24 cellular contexts compared by ENCODE assay signal in genomic region chr6:161985911-161986310, GRCh38.
"Had no signal": no experiment of that assay in that cellular context is flagged by ENCODE, and none has a peak within 500 bp of the region (broad histone marks: within the 10 kb centered on the region; RNA-seq: fewer than 3 reads in every experiment).

No MANE protein-coding gene starts in this region.

- H3K4me3 ChIP-seq: colonic mucosa, esophagus muscularis mucosa, gastroesophageal sphincter, heart left ventricle, hepatocyte, left lung, lower lobe of right lung had no signal

- H3K27me3 Mint-ChIP-seq: dendritic cell treated with granulocyte-macrophage colony-stimulating factor and Interleukin-4, amounts not matched to agents 40 ng/mL and 50 ng/mL, for 4 days; effector memory CD8-positive, alpha-beta T cell; naive thymus-derived CD4-positive, alpha-beta T cell had no signal

- H2AFZ ChIP-seq: hepatocyte had no signal

- H3K27me3 ChIP-seq: colonic mucosa, esophagus muscularis mucosa, foreskin keratinocyte, gastroesophageal sphincter, heart left ventricle, hepatocyte, left lung had no signal

- H3K4me2 ChIP-seq: hepatocyte had no signal

- H3K27ac ChIP-seq: colonic mucosa, epithelial cell of prostate, esophagus muscularis mucosa, foreskin keratinocyte, gastroesophageal sphincter, heart left ventricle, hepatocyte, left lung, lower lobe of right lung had no signal

- DNase-seq: colonic mucosa; cortex of kidney; effector CD8-positive, alpha-beta T cell; effector memory CD8-positive, alpha-beta T cell; endodermal cell; foreskin keratinocyte; heart left ventricle; hypothalamus; immature natural killer cell; islet precursor cell; kidney; kidney glomerular epithelial cell; left cardiac atrium; left lung; left ventricle myocardium superior; lower lobe of right lung; mesendoderm; midbrain; naive thymus-derived CD4-positive, alpha-beta T cell had no signal

- H3K4me1 Mint-ChIP-seq: endodermal cell; immature natural killer cell; naive thymus-derived CD4-positive, alpha-beta T cell had no signal

- H3K4me1 ChIP-seq: colonic mucosa, esophagus muscularis mucosa, foreskin keratinocyte, gastroesophageal sphincter, heart left ventricle, left lung, lower lobe of right lung had no signal

- H3K36me3 ChIP-seq: colonic mucosa, esophagus muscularis mucosa, gastroesophageal sphincter, heart left ventricle, left lung, lower lobe of right lung had no signal

- H3K27ac Mint-ChIP-seq: dendritic cell treated with granulocyte-macrophage colony-stimulating factor and Interleukin-4, amounts not matched to agents 40 ng/mL and 50 ng/mL, for 4 days; effector memory CD8-positive, alpha-beta T cell; endodermal cell; immature natural killer cell; naive thymus-derived CD4-positive, alpha-beta T cell had no signal

- ATAC-seq: effector memory CD8-positive, alpha-beta T cell; foreskin keratinocyte; gastroesophageal sphincter; heart left ventricle; left cardiac atrium; left lung; left ventricle myocardium superior; lower lobe of right lung; naive thymus-derived CD4-positive, alpha-beta T cell had no signal

- H3K9me3 ChIP-seq: colonic mucosa had no signal

- H3K79me2 ChIP-seq: hepatocyte had no signal

- H3K4me3 Mint-ChIP-seq: dendritic cell treated with granulocyte-macrophage colony-stimulating factor and Interleukin-4, amounts not matched to agents 40 ng/mL and 50 ng/mL, for 4 days; effector memory CD8-positive, alpha-beta T cell; endodermal cell; immature natural killer cell; naive thymus-derived CD4-positive, alpha-beta T cell had no signal
